ENCODE assay signal across 8 cellular contexts in genomic region chr1:208242829-208243521, GRCh38. TPM values are rescaled to one million over a fixed set of nuclear protein-coding genes. Genes with fewer than 3 reads are reported as not detected.
DNase-seq lines count a peak whose midpoint lies in the region; TF ChIP-seq lines count a peak whose summit lies in the region.

No MANE protein-coding gene starts in this region.

- H3K27ac Mint-ChIP-seq in mesothelial cell of epicardium = no peak overlapping the region

- H3K9ac ChIP-seq in NT2/D1 (ENCODE audit: insufficient read length, low read depth) = peak overlapping the region; percentile 85

- peaks cover 49% of the 10 kb centered on the region for H3K4me1 Mint-ChIP-seq in mesothelial cell of epicardium

- H3K4me1 ChIP-seq in NT2/D1 (ENCODE audit: insufficient read depth, insufficient read length) = peaks cover 5% of the 10 kb centered on the region
- H3K4me1 ChIP-seq in effector memory CD4-positive, alpha-beta T cell (ENCODE audit: control insufficient read depth, insufficient read depth, low read length, poor library complexity, severe bottlenecking) = peaks cover 3% of the 10 kb centered on the region
- H3K4me1 ChIP-seq in uterus = peaks cover 0 to 6% of the 10 kb centered on the region in 2 donors

- H3K4me3 ChIP-seq in NT2/D1 (ENCODE audit: insufficient read length, low read depth) (peak overlapping the region; percentile 69), uterus (peak overlapping the region; percentile 71 to 91)
- H3K4me3 ChIP-seq in effector memory CD4-positive, alpha-beta T cell (ENCODE audit: insufficient read depth, low read depth, low read length, poor library complexity, severe bottlenecking) = peak overlapping the region; percentile 72

- TF ChIP-seq POLR2A in uterus (IDR thresholded peaks at IDR 0.05) = peak in 1 of 2 donors; percentile 19

- no peaks in the 10 kb centered on the region for H3K36me3 Mint-ChIP-seq in mesothelial cell of epicardium

- no peaks in the 10 kb centered on the region for H3K9me3 Mint-ChIP-seq in mesothelial cell of epicardium

- no peak for TF ChIP-seq CTCF in mesothelial cell of epicardium (IDR thresholded peaks at IDR 0.05; ENCODE audit: unreplicated experiment)
- peak in 3 of 4 experiments; percentile 15 to 53 (median 31) for TF ChIP-seq CTCF in uterus (IDR thresholded peaks at IDR 0.05)

- H3K9me3 ChIP-seq in NT2/D1 (ENCODE audit: insufficient read depth, low read length) (no peaks in the 10 kb centered on the region), uterus (no peaks in the 10 kb centered on the region)
- H3K9me3 ChIP-seq in effector memory CD4-positive, alpha-beta T cell (ENCODE audit: control insufficient read depth, low read length) = no peaks in the 10 kb centered on the region

- peaks cover 42% of the 10 kb centered on the region for H3K27me3 ChIP-seq in NT2/D1 (ENCODE audit: insufficient read depth, insufficient read length)
- no peaks in the 10 kb centered on the region for H3K27me3 ChIP-seq in effector memory CD4-positive, alpha-beta T cell (replicated peaks; ENCODE audit: control insufficient read depth, insufficient read depth, low read length, poor library complexity, severe bottlenecking)
- H3K27me3 ChIP-seq in uterus = no peaks in the 10 kb centered on the region

- peaks cover 16% of the 10 kb centered on the region for H3K27me3 Mint-ChIP-seq in mesothelial cell of epicardium (ENCODE audit: low read depth)

- H3K4me3 Mint-ChIP-seq in mesothelial cell of epicardium = peak overlapping the region; percentile 77

- peaks cover 2% of the 10 kb centered on the region for H3K36me3 ChIP-seq in NT2/D1 (ENCODE audit: insufficient read depth, insufficient read length, low read length)
- no peaks in the 10 kb centered on the region for H3K36me3 ChIP-seq in effector memory CD4-positive, alpha-beta T cell (ENCODE audit: control insufficient read depth, insufficient read depth, low read length)
- H3K36me3 ChIP-seq in uterus = no peaks in the 10 kb centered on the region

- no peak overlapping the region for H3K27ac ChIP-seq in effector memory CD4-positive, alpha-beta T cell (ENCODE audit: insufficient read depth, low read length, poor library complexity, severe bottlenecking)
- peak overlapping the region; percentile 87 to 89 for H3K27ac ChIP-seq in uterus

- intact Hi-C loops in uterus (cut with DNase I; ENCODE audit: low total_unique reads) = loop anchor here (5.0 to 10.0 kb wide), 2 partner anchors 108 to 156 kb away; no protein-coding TSS in a partner anchor

- DNase-seq in NCI-H2081 (lab: John Stamatoyannopoulos, UW) (peak; percentile 34 to 66), NCI-H2081 treated with DMSO at 0.1 percent for 48 hours (lab: John Stamatoyannopoulos, UW) (no peak), NT2/D1 (ENCODE audit: low read depth, low spot score) (no peak), mesothelial cell of epicardium (ENCODE audit: low spot score in 2 of 2, unreplicated experiment in 2 of 2) (peak in 1 of 2 experiments; percentile 63), uterus (no peak), NAMALWA (ENCODE audit: low spot score) (no peak), AG08395 (ENCODE audit: low spot score) (no peak)
- DNase-seq in effector memory CD4-positive, alpha-beta T cell = no peak

RNA-seq across cellular contexts. Expression of gene PLXNA2, which starts 1.2 kb away (rescaled TPM):
- 13.2 to 16.5 TPM (median 14.7 TPM) in 3 replicates for total RNA-seq in mesothelial cell of epicardium
- total RNA-seq in uterus = 10 to 100 TPM in 2 of 4 donors, 1 to 10 TPM in 2; 5.4 to 94.5 (median 9.5) TPM

Comparison
In these comparisons a context has a peak if more than half of its experiments do, and no peak if none do; other contexts are left out.
1. DNase-seq: peak in NCI-H2081 (2 of 2); none in NCI-H2081 treated with DMSO at 0.1 percent for 48 hours (single experiment), NT2/D1 (single experiment), effector memory CD4-positive, alpha-beta T cell (0 of 3), uterus (0 of 2), NAMALWA (single experiment) and AG08395 (single experiment).
2. Peak in every context shown above with its lines, with median percentiles within 50 percentile points of each other: H3K4me3 ChIP-seq.